17 cellular contexts compared by ENCODE assay signal in the genomic region with DNA sequence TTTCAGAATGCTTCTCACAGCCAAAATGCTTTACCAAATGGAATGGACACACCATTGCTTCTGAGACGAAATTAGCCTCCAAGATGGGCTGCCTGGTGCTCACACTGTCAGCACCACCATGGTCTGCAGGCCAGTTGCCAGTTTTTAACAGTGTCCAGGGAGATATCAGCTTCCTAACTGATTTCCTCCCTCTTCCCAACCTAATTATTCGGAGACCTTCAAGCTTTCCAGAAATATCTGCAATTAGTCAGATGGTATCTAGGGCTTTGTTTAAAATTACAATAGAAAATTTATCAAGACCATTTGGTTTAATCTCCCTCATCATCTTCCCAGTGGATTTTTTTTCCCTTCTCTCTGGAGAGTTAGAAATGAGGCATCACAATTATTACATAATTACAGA.
DNase-seq lines count a peak whose midpoint lies in the region; TF ChIP-seq lines count a peak whose summit lies in the region.
"Had no signal": no experiment of that assay in that cellular context is flagged by ENCODE, and none has a peak within 500 bp of the region (broad histone marks: within the 10 kb centered on the region; RNA-seq: fewer than 3 reads in every experiment).

No MANE protein-coding gene starts in this region.

- DNase-seq in BE2C (peak; percentile 78), SK-N-SH (peak; percentile 61), cerebellar cortex (ENCODE audit: low spot score) (peak; percentile 1), glutamatergic neuron (no peak), spleen (no peak), SHP77 treated with DMSO at 0.1 percent for 48 hours (lab: John Stamatoyannopoulos, UW) (no peak)
- DNase-seq in stimulated activated naive CD4-positive, alpha-beta T cell (lab: John Stamatoyannopoulos, UW), result no peak
- DNase-seq: 8988T; ACHN; Caco-2; Calu3; CD4-positive, alpha-beta T cell; CD8-positive, alpha-beta T cell; DMS79 treated with DMSO at 0.1 percent for 48 hours; GF-D8 had no signal

- H3K4me3 ChIP-seq in BE2C (ENCODE audit: low read depth, low read length) (no peak overlapping the region), SK-N-SH (ENCODE audit: low read depth in 2 of 2, low read length in 1 of 2) (no peak overlapping the region), spleen (no peak overlapping the region)
- H3K4me3 ChIP-seq: BLaER1 treated with 17β-estradiol and CSF1 and Interleukin-3, amounts not matched to agents 10 nM and 100 nM had no signal

- no peaks in the 10 kb centered on the region for H3K36me3 Mint-ChIP-seq in glutamatergic neuron (ENCODE audit: unreplicated experiment)
- H3K36me3 Mint-ChIP-seq: CD8-positive, alpha-beta T cell had no signal

- no peaks in the 10 kb centered on the region for H4K20me1 ChIP-seq in SK-N-SH (ENCODE audit: insufficient read depth)
- H4K20me1 ChIP-seq: BLaER1 treated with 17β-estradiol and CSF1 and Interleukin-3, amounts not matched to agents 10 nM and 100 nM had no signal

- no peak overlapping the region for H3K9ac ChIP-seq in SK-N-SH
- H3K9ac ChIP-seq: BLaER1 treated with 17β-estradiol and CSF1 and Interleukin-3, amounts not matched to agents 10 nM and 100 nM had no signal

- H3K4me3 Mint-ChIP-seq in glutamatergic neuron (ENCODE audit: unreplicated experiment), result no peak overlapping the region
- H3K4me3 Mint-ChIP-seq: CD4-positive, alpha-beta T cell; CD8-positive, alpha-beta T cell had no signal

- peak in 1 of 2 experiments; percentile 98; a peak in 2 of 4 replicates for TF ChIP-seq EP300 in SK-N-SH (IDR thresholded peaks at IDR 0.05; ENCODE audit: borderline replicate concordance in 1 of 2, low read depth in 1 of 2, low read length in 1 of 2)

- H3K9me3 ChIP-seq in BE2C (no peaks in the 10 kb centered on the region; the same call in 1 of the 2 replicates), SK-N-SH (no peaks in the 10 kb centered on the region), spleen (no peaks in the 10 kb centered on the region)
- H3K9me3 ChIP-seq: BLaER1 treated with 17β-estradiol and CSF1 and Interleukin-3, amounts not matched to agents 10 nM and 100 nM; Caco-2 had no signal

- H3K27ac Mint-ChIP-seq in glutamatergic neuron (ENCODE audit: unreplicated experiment), result peak overlapping the region; percentile 59
- H3K27ac Mint-ChIP-seq: CD4-positive, alpha-beta T cell; CD8-positive, alpha-beta T cell had no signal

- CTCF ChIA-PET in SK-N-SH (lab: Yijun Ruan, JAX), result interaction anchor here (1.0 to 1.4 kb wide), 4 partner anchors 9 to 493 kb away, joined by 3 to 8 read pairs (median 3); no protein-coding TSS in a partner anchor

- H2AFZ ChIP-seq in SK-N-SH (ENCODE audit: low read depth), result no peak overlapping the region

- no peaks in the 10 kb centered on the region for H3K36me3 ChIP-seq in BE2C
- H3K36me3 ChIP-seq in SK-N-SH (replicated peaks in 1 of 2; ENCODE audit: control insufficient read depth in 1 of 2, insufficient read depth in 2 of 2, low read length in 1 of 2), result no peaks in the 10 kb centered on the region
- H3K36me3 ChIP-seq in spleen, result no peaks in the 10 kb centered on the region
- H3K36me3 ChIP-seq: BLaER1 treated with 17β-estradiol and CSF1 and Interleukin-3, amounts not matched to agents 10 nM and 100 nM had no signal

- H3K27ac ChIP-seq in SK-N-SH (ENCODE audit: low read depth in 2 of 2, low read length in 1 of 2) (peak overlapping the region in 1 of 2 experiments; percentile 89; a peak in 2 of 4 replicates), spleen (no peak overlapping the region)
- H3K27ac ChIP-seq: BLaER1 treated with 17β-estradiol and CSF1 and Interleukin-3, amounts not matched to agents 10 nM and 100 nM; C4-2B had no signal

- H3K9me2 ChIP-seq in SK-N-SH, result no peaks in the 10 kb centered on the region

- POLR2A ChIA-PET in SK-N-SH (lab: Yijun Ruan, JAX), result no interaction called here

- peaks cover 2% of the 10 kb centered on the region for H3K27me3 Mint-ChIP-seq in glutamatergic neuron (ENCODE audit: unreplicated experiment)

- intact Hi-C loops in spleen (cut with DNase I; ENCODE audit: low total_unique reads), result no loop called here

- H3K4me1 Mint-ChIP-seq in glutamatergic neuron (ENCODE audit: low read depth, unreplicated experiment), result peaks cover 4% of the 10 kb centered on the region

- TF ChIP-seq RAD21 in SK-N-SH (IDR thresholded peaks at IDR 0.05; ENCODE audit: low read length), result peak; percentile 45

- no peaks in the 10 kb centered on the region for H3K79me2 ChIP-seq in SK-N-SH (ENCODE audit: insufficient read depth)

- H3K4me2 ChIP-seq in SK-N-SH, result no peak overlapping the region
- H3K4me2 ChIP-seq: BLaER1 treated with 17β-estradiol and CSF1 and Interleukin-3, amounts not matched to agents 10 nM and 100 nM had no signal

- TF ChIP-seq POLR2A in spleen (IDR thresholded peaks at IDR 0.05), result no peak

- 10% methylated on average over 2 of the region's 2 CpGs for WGBS in SK-N-SH (ENCODE audit: low lambda C conversion rate)
- WGBS in spleen, 5 donors, result 44 to 52% (median 47%) methylated on average over 2 of the region's 2 CpGs

- no peaks in the 10 kb centered on the region for H3F3A ChIP-seq in SK-N-SH (replicated peaks; ENCODE audit: insufficient read depth)

- H3K4me1 ChIP-seq in BE2C (peaks cover 11% of the 10 kb centered on the region), SK-N-SH (ENCODE audit: control insufficient read depth in 1 of 2, insufficient read depth in 2 of 2, low read depth in 1 of 2, low read length in 1 of 2) (peaks cover 0 to 11% of the 10 kb centered on the region in 2 experiments; a peak in 3 of 4 replicates), spleen (no peaks in the 10 kb centered on the region)
- H3K4me1 ChIP-seq: BLaER1 treated with 17β-estradiol and CSF1 and Interleukin-3, amounts not matched to agents 10 nM and 100 nM; Caco-2 had no signal

- no peak for TF ChIP-seq CTCF in BE2C (IDR thresholded peaks at IDR 0.05; ENCODE audit: low read depth, low read length)
- no peak for TF ChIP-seq CTCF in SK-N-SH (IDR thresholded peaks at IDR 0.05)
- TF ChIP-seq CTCF in glutamatergic neuron (IDR thresholded peaks at IDR 0.05; ENCODE audit: partially characterized antibody, unreplicated experiment), result no peak
- TF ChIP-seq CTCF in spleen (IDR thresholded peaks at IDR 0.05 in 8 of 11, conservative IDR thresholded peaks at IDR 0.05 in 3 of 11), result no peak

- no peaks in the 10 kb centered on the region for H3K27me3 ChIP-seq in BE2C
- H3K27me3 ChIP-seq in SK-N-SH (ENCODE audit: insufficient read depth), result no peaks in the 10 kb centered on the region
- H3K27me3 ChIP-seq in spleen (replicated peaks in 1 of 7), result peaks cover 0 to 6% (median 0%) of the 10 kb centered on the region in 7 donors
- H3K27me3 ChIP-seq: BLaER1 treated with 17β-estradiol and CSF1 and Interleukin-3, amounts not matched to agents 10 nM and 100 nM had no signal

- H3K9me3 Mint-ChIP-seq in glutamatergic neuron (ENCODE audit: unreplicated experiment), result no peaks in the 10 kb centered on the region
- H3K9me3 Mint-ChIP-seq: CD4-positive, alpha-beta T cell; CD8-positive, alpha-beta T cell had no signal

TF ChIP-seq in SK-N-SH, 30 proteins besides CTCF, POLR2A, EP300 and RAD21:
- TF ChIP-seq TCF12 (IDR thresholded peaks at IDR 0.05) (peak; percentile 47), RFX5 (IDR thresholded peaks at IDR 0.05; ENCODE audit: low read length) (no peak), CHD2 (IDR thresholded peaks at IDR 0.05; ENCODE audit: low read length, partially characterized antibody) (peak; percentile 79), GABPA (IDR thresholded peaks at IDR 0.05; ENCODE audit: low read depth) (no peak), POLR2AphosphoS5 (IDR thresholded peaks at IDR 0.05; ENCODE audit: low read depth, low read length) (peak; percentile 42; the same call in 1 of the 2 replicates), JUND (IDR thresholded peaks at IDR 0.05) (no peak), TEAD4 (IDR thresholded peaks at IDR 0.05; ENCODE audit: borderline replicate concordance, insufficient read depth) (0 out of 2 replicates have a peak, but pooled peaks have one; percentile 17), RCOR1 (IDR thresholded peaks at IDR 0.05; ENCODE audit: low read length) (peak; percentile 88), MXI1 (IDR thresholded peaks at IDR 0.05; ENCODE audit: low read depth, low read length) (peak; percentile 38; the same call in 1 of the 2 replicates), GATA2 (CRISPR knock-in tag; IDR thresholded peaks at IDR 0.05) (peak; percentile 93), FOXJ3 (CRISPR knock-in tag; IDR thresholded peaks at IDR 0.05) (peak; percentile 77; the same call in 1 of the 2 replicates)
- TF ChIP-seq, protein P1, sequence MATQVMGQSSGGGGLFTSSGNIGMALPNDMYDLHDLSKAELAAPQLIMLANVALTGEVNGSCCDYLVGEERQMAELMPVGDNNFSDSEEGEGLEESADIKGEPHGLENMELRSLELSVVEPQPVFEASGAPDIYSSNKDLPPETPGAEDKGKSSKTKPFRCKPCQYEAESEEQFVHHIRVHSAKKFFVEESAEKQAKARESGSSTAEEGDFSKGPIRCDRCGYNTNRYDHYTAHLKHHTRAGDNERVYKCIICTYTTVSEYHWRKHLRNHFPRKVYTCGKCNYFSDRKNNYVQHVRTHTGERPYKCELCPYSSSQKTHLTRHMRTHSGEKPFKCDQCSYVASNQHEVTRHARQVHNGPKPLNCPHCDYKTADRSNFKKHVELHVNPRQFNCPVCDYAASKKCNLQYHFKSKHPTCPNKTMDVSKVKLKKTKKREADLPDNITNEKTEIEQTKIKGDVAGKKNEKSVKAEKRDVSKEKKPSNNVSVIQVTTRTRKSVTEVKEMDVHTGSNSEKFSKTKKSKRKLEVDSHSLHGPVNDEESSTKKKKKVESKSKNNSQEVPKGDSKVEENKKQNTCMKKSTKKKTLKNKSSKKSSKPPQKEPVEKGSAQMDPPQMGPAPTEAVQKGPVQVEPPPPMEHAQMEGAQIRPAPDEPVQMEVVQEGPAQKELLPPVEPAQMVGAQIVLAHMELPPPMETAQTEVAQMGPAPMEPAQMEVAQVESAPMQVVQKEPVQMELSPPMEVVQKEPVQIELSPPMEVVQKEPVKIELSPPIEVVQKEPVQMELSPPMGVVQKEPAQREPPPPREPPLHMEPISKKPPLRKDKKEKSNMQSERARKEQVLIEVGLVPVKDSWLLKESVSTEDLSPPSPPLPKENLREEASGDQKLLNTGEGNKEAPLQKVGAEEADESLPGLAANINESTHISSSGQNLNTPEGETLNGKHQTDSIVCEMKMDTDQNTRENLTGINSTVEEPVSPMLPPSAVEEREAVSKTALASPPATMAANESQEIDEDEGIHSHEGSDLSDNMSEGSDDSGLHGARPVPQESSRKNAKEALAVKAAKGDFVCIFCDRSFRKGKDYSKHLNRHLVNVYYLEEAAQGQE (IDR thresholded peaks at IDR 0.05; ENCODE audit: low read depth, low read length), result no peak

Comparison
In these comparisons a context has a peak if more than half of its experiments do, and no peak if none do; other contexts are left out.
1. DNase-seq: peak in BE2C (single experiment), SK-N-SH (single experiment) and cerebellar cortex (single experiment); none in glutamatergic neuron (single experiment), spleen (single experiment), stimulated activated naive CD4-positive, alpha-beta T cell (0 of 6) and SHP77 treated with DMSO at 0.1 percent for 48 hours (single experiment).